ENCODE assay signal across 1 cellular context in genomic region chr2:133296396-133296795, GRCh38.
TF ChIP-seq lines count a peak whose summit lies in the region.

No MANE protein-coding gene starts in this region.

TF ChIP-seq in HepG2, 621 proteins besides CTCF, POLR2A, EP300 and RAD21 (continued from another document):
- TF ChIP-seq ZBTB10 (CRISPR knock-in tag; IDR thresholded peaks at IDR 0.05; ENCODE audit: borderline replicate concordance) (no peak), ZNF430 (CRISPR knock-in tag; IDR thresholded peaks at IDR 0.05) (no peak), SIX4 (CRISPR knock-in tag; IDR thresholded peaks at IDR 0.05) (no peak), ZNF142 (CRISPR knock-in tag; IDR thresholded peaks at IDR 0.05) (no peak), NBN (conservative IDR thresholded peaks at IDR 0.05) (no peak), ETV6 (CRISPR knock-in tag; conservative IDR thresholded peaks at IDR 0.05) (no peak), LCORL (IDR thresholded peaks at IDR 0.05) (no peak), LCORL (CRISPR knock-in tag; IDR thresholded peaks at IDR 0.05) (no peak), KLF11 (CRISPR knock-in tag; IDR thresholded peaks at IDR 0.05) (no peak)
- TF ChIP-seq, protein P1, sequence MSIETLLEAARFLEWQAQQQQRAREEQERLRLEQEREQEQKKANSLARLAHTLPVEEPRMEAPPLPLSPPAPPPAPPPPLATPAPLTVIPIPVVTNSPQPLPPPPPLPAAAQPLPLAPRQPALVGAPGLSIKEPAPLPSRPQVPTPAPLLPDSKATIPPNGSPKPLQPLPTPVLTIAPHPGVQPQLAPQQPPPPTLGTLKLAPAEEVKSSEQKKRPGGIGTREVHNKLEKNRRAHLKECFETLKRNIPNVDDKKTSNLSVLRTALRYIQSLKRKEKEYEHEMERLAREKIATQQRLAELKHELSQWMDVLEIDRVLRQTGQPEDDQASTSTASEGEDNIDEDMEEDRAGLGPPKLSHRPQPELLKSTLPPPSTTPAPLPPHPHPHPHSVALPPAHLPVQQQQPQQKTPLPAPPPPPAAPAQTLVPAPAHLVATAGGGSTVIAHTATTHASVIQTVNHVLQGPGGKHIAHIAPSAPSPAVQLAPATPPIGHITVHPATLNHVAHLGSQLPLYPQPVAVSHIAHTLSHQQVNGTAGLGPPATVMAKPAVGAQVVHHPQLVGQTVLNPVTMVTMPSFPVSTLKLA (IDR thresholded peaks at IDR 0.05) = no peak
- TF ChIP-seq, protein P2, sequence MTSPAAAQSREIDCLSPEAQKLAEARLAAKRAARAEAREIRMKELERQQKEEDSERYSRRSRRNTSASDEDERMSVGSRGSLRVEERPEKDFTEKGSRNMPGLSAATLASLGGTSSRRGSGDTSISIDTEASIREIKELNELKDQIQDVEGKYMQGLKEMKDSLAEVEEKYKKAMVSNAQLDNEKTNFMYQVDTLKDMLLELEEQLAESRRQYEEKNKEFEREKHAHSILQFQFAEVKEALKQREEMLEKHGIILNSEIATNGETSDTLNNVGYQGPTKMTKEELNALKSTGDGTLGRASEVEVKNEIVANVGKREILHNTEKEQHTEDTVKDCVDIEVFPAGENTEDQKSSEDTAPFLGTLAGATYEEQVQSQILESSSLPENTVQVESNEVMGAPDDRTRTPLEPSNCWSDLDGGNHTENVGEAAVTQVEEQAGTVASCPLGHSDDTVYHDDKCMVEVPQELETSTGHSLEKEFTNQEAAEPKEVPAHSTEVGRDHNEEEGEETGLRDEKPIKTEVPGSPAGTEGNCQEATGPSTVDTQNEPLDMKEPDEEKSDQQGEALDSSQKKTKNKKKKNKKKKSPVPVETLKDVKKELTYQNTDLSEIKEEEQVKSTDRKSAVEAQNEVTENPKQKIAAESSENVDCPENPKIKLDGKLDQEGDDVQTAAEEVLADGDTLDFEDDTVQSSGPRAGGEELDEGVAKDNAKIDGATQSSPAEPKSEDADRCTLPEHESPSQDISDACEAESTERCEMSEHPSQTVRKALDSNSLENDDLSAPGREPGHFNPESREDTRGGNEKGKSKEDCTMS (CRISPR knock-in tag; conservative IDR thresholded peaks at IDR 0.05) = no peak
TF ChIP-seq in HepG2: peak in this region for 0.
